Comparison of ENCODE assay signal across 8 cellular contexts in genomic region chr20:59783020-59784010, GRCh38.
A peak's percentile ranks its signal among the peaks of the same experiment; 100 is the strongest.
DNase-seq lines count a peak whose midpoint lies in the region; ATAC-seq, FAIRE-seq and TF ChIP-seq lines count a peak whose summit lies in the region.

No MANE protein-coding gene starts in this region.

- WGBS in H1 (ENCODE audit: extremely low coverage in 1 of 2, insufficient coverage in 1 of 2, insufficient read length in 1 of 2, insufficient replicate concordance in 2 of 2, low coverage in 1 of 2, low lambda C conversion rate in 2 of 2, missing lambda C conversion rate in 1 of 2), 2 experiments, result 48% methylated on average over 16 of the region's 19 CpGs; no CpG with 5 or more reads in 1 of the 2 experiments

- H4K20me1 ChIP-seq in H1 (replicated peaks in 1 of 2; ENCODE audit: control insufficient read depth in 1 of 2, insufficient read depth in 2 of 2, low read length in 2 of 2), result no peaks in the 10 kb centered on the region

- H2BK20ac ChIP-seq in H1 (ENCODE audit: low read length), result no peak overlapping the region

- H2AK5ac ChIP-seq in H1 (ENCODE audit: low read depth, low read length), result no peak overlapping the region

- H3K14ac ChIP-seq in H1 (ENCODE audit: insufficient read length), result no peak overlapping the region

- no peaks in the 10 kb centered on the region for H3K79me1 ChIP-seq in H1 (ENCODE audit: low read depth, low read length)

- TF ChIP-seq RAD21 in H1 (IDR thresholded peaks at IDR 0.05 in 1 of 2, conservative IDR thresholded peaks at IDR 0.05 in 1 of 2; ENCODE audit: low read depth in 2 of 2, low read length in 2 of 2), result peak; percentile 73

- intact Hi-C loops in tibial artery (cut with DNase I; ENCODE audit: low total_unique reads), result no loop called here

- H3K9me3 ChIP-seq in SJCRH30 (replicated peaks), result no peaks in the 10 kb centered on the region
- peaks cover 69 to 84% of the 10 kb centered on the region in 2 experiments for H3K9me3 ChIP-seq in H1 (ENCODE audit: insufficient read depth in 2 of 2, low read depth in 1 of 2, low read length in 1 of 2)
- no peaks in the 10 kb centered on the region for H3K9me3 ChIP-seq in tibial artery

- POLR2A ChIA-PET in H1 (lab: Charles Lee; ENCODE audit: partially characterized antibody), result no interaction called here

- TF ChIP-seq CTCF in LNCaP clone FGC (IDR thresholded peaks at IDR 0.05; ENCODE audit: control insufficient read depth, extremely low read depth, insufficient read depth), result peak; percentile 96
- TF ChIP-seq CTCF in H1 (IDR thresholded peaks at IDR 0.05; ENCODE audit: control extremely low read depth in 1 of 3, insufficient read depth in 1 of 3, low read depth in 1 of 3, low read length in 3 of 3), result peak; percentile 79 to 88 (median 85)
- peak; percentile 41 to 56 for TF ChIP-seq CTCF in tibial artery (IDR thresholded peaks at IDR 0.05)

- no peak overlapping the region for H4K8ac ChIP-seq in H1 (ENCODE audit: extremely low read depth, insufficient read depth, low read length)

- no peak overlapping the region for H3K4me2 ChIP-seq in H1 (ENCODE audit: insufficient read depth in 1 of 2, low read depth in 2 of 2, low read length in 2 of 2)

- no peak overlapping the region for H4K91ac ChIP-seq in H1 (replicated peaks; ENCODE audit: insufficient read length, low read length)

- no peak overlapping the region for H2BK120ac ChIP-seq in H1 (replicated peaks; ENCODE audit: low read depth, low read length)

- H2AFZ ChIP-seq in H1 (ENCODE audit: low read length), result no peak overlapping the region

- CTCF ChIA-PET in H1 (lab: Charles Lee; ENCODE audit: partially characterized antibody), result interaction anchor here (0.8 to 1.7 kb wide), 3 partner anchors 9 to 162 kb away, joined by 3 to 4 read pairs (median 3); no protein-coding TSS in a partner anchor

- H3K9ac ChIP-seq in H1 (replicated peaks in 1 of 4; ENCODE audit: extremely low read depth in 1 of 4, low read depth in 3 of 4, low read length in 3 of 4), result no peak overlapping the region

- H4K5ac ChIP-seq in H1 (ENCODE audit: insufficient read length, low read depth, low read length), result no peak overlapping the region

- H3K79me2 ChIP-seq in H1 (ENCODE audit: control insufficient read depth in 1 of 2, insufficient read depth in 2 of 2, low read length in 2 of 2), result no peaks in the 10 kb centered on the region

- H3K27ac ChIP-seq in SJCRH30 (no peak overlapping the region), H1 (ENCODE audit: low read depth, low read length) (no peak overlapping the region), tibial artery (no peak overlapping the region)

- H2BK12ac ChIP-seq in H1 (ENCODE audit: low read depth, low read length), result no peak overlapping the region

- no peaks in the 10 kb centered on the region for H3K23me2 ChIP-seq in H1 (ENCODE audit: low read depth, low read length)

- no peak for TF ChIP-seq POLR2A in H1 (IDR thresholded peaks at IDR 0.05; ENCODE audit: control extremely low read depth in 1 of 2, low read depth in 2 of 2, low read length in 2 of 2)

- H3K4me1 ChIP-seq in SJCRH30 (no peaks in the 10 kb centered on the region), H1 (replicated peaks in 1 of 4; ENCODE audit: control insufficient read depth in 3 of 4, insufficient read depth in 4 of 4, low read length in 3 of 4) (no peaks in the 10 kb centered on the region), tibial artery (no peaks in the 10 kb centered on the region)

- no peak for FAIRE-seq in H1 (lab: Jason Lieb, UNC)

- no peak overlapping the region for H3K18ac ChIP-seq in H1 (ENCODE audit: extremely low read depth, low read length)

- TF ChIP-seq EP300 in H1 (IDR thresholded peaks at IDR 0.05; ENCODE audit: borderline replicate concordance in 1 of 2, low read depth in 2 of 2, low read length in 2 of 2), result no peak

- no peak overlapping the region for H3K4ac ChIP-seq in H1 (replicated peaks; ENCODE audit: insufficient read length, low read depth, low read length)

- H3K27me3 ChIP-seq in SJCRH30, result peaks cover 8% of the 10 kb centered on the region; the same call in 1 of the 2 replicates
- H3K27me3 ChIP-seq in H1 (replicated peaks in 1 of 4; ENCODE audit: control insufficient read depth in 3 of 4, extremely low read depth in 1 of 4, insufficient read depth in 3 of 4, low read length in 3 of 4), result no peaks in the 10 kb centered on the region
- peaks cover 0 to 8% of the 10 kb centered on the region in 2 donors for H3K27me3 ChIP-seq in tibial artery

- H2BK15ac ChIP-seq in H1 (ENCODE audit: low read length), result no peak overlapping the region

- H3K23ac ChIP-seq in H1 (ENCODE audit: insufficient read length), result no peak overlapping the region

- H3K36me3 ChIP-seq in SJCRH30 (no peaks in the 10 kb centered on the region), H1 (ENCODE audit: control insufficient read depth in 2 of 4, insufficient read depth in 4 of 4, low read length in 3 of 4) (peaks cover 0 to 2% (median under 1%) of the 10 kb centered on the region in 4 experiments; a peak in 2 of 8 replicates), tibial artery (no peaks in the 10 kb centered on the region)

- H3K56ac ChIP-seq in H1 (replicated peaks; ENCODE audit: insufficient read length, low read depth, low read length), result no peak overlapping the region

- H3K4me3 ChIP-seq in LNCaP clone FGC (ENCODE audit: low read depth, low read length) (no peak overlapping the region), SJCRH30 (no peak overlapping the region), H1 (ENCODE audit: extremely low read depth in 1 of 4, insufficient read depth in 2 of 4, low read depth in 3 of 4, low read length in 4 of 4) (no peak overlapping the region), tibial artery (no peak overlapping the region)

- no peak overlapping the region for H2BK5ac ChIP-seq in H1 (ENCODE audit: low read depth, low read length)

- no peak for ATAC-seq in GM21717 (IDR thresholded peaks at IDR 0.05; ENCODE audit: unreplicated experiment)

- peak; percentile 64 for DNase-seq in activated effector memory CD4-positive, alpha-beta T cell treated with anti-CD3 and anti-CD28 coated beads, Interleukin-2, amount 50 U/mL, for 16 hours
- no peak for DNase-seq in activated effector memory CD4-positive, alpha-beta T cell treated with Interleukin-2 at 50 U/mL for 16 hours
- DNase-seq in LNCaP clone FGC (ENCODE audit: low read depth) (no peak), SJCRH30 (peak; percentile 67 to 84), H1 (ENCODE audit: low read depth in 1 of 2, low spot score in 2 of 2) (peak; percentile 43 to 89), medulla oblongata (ENCODE audit: extremely low spot score) (peak; percentile 65), tibial artery (peak; percentile 40 to 51)

TF ChIP-seq in H1, 55 proteins besides CTCF, POLR2A, EP300 and RAD21:
- TF ChIP-seq EZH2 (IDR thresholded peaks at IDR 0.05; ENCODE audit: low read depth, low read length, severe bottlenecking), result no peak
- no peak for TF ChIP-seq CREB1 (IDR thresholded peaks at IDR 0.05)
- no peak for TF ChIP-seq E2F6 (IDR thresholded peaks at IDR 0.05)
- no peak for TF ChIP-seq CEBPB (IDR thresholded peaks at IDR 0.05; ENCODE audit: low read depth, low read length)
- TF ChIP-seq ASH2L (IDR thresholded peaks at IDR 0.05; ENCODE audit: low read length), result no peak
- TF ChIP-seq SIN3A (conservative IDR thresholded peaks at IDR 0.05 in 1 of 2, IDR thresholded peaks at IDR 0.05 in 1 of 2; ENCODE audit: low read depth in 1 of 2, low read length in 2 of 2), result no peak
- no peak for TF ChIP-seq NANOG (IDR thresholded peaks at IDR 0.05; ENCODE audit: insufficient read depth, low read depth, low read length, poor library complexity, severe bottlenecking)
- no peak for TF ChIP-seq YY1 (IDR thresholded peaks at IDR 0.05; ENCODE audit: low read depth, low read length)
- TF ChIP-seq ATF2 (IDR thresholded peaks at IDR 0.05; ENCODE audit: low read length), result no peak
- no peak for TF ChIP-seq CBX8 (IDR thresholded peaks at IDR 0.05; ENCODE audit: borderline replicate concordance, low read depth, low read length)
- no peak for TF ChIP-seq TEAD4 (IDR thresholded peaks at IDR 0.05; ENCODE audit: low read depth, low read length)
- no peak for TF ChIP-seq CHD2 (IDR thresholded peaks at IDR 0.05; ENCODE audit: low read length)
- no peak for TF ChIP-seq GABPA (IDR thresholded peaks at IDR 0.05; ENCODE audit: borderline replicate concordance, insufficient read depth, low read length)

Comparison
In these comparisons a context has a peak if more than half of its experiments do, and no peak if none do; other contexts are left out.
1. DNase-seq: peak in activated effector memory CD4-positive, alpha-beta T cell treated with anti-CD3 and anti-CD28 coated beads, Interleukin-2, amount 50 U/mL, for 16 hours (single experiment), SJCRH30 (2 of 2), H1 (2 of 2), medulla oblongata (single experiment) and tibial artery (2 of 2); none in activated effector memory CD4-positive, alpha-beta T cell treated with Interleukin-2 at 50 U/mL for 16 hours (single experiment) and LNCaP clone FGC (single experiment).
2. Peak in every context shown above with its lines, with median percentiles within 50 percentile points of each other: CTCF ChIP-seq.